20 cellular contexts compared by ENCODE assay signal in the genomic region with DNA sequence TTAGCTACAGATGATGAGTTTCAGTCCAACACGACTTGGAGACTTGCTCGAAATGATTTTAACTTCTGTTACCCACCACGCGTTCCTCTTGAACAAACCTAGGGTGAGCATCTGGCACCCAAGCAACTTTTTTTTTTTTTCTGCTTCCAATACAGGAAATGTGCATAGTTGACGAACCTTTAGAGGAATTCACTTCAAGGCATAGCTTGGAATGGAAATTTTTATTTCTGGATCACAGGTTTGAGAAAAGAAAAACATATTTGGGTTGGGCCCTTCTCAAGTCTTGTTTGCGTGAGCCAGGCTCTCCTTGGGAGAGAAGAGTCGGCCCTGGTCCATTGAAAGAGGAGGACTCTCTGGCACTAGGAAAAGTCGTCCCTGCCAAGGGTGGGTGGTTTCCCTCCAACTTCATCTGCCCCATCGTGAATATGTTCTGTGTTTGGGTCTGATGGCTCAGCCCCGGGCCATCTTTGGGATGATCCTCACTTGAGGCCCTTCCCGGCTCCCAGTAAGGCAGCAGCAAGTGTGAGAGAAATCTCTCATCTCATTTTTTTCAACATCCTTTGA.
"Had no signal": no experiment of that assay in that cellular context is flagged by ENCODE, and none has a peak within 500 bp of the region (broad histone marks: within the 10 kb centered on the region; RNA-seq: fewer than 3 reads in every experiment).

No MANE protein-coding gene starts in this region.

- H3K9me3 Mint-ChIP-seq: activated naive CD8-positive, alpha-beta T cell treated with anti-CD3 and anti-CD28 coated beads, Interleukin-2, amount 50 U/mL, for 24 hours; brain; natural killer cell treated with Interleukin-12 subunit alpha and Interleukin-12 subunit beta and Interleukin-15 and Interleukin-18, amount 100 ng/mL, for 72 hours; stimulated activated memory B cell treated with anti-CD40 and anti-IgM and Interleukin-4, amounts not matched to agents 10 μg/mL and 1 μg/mL and 100 μg/mL, for 72 hours had no signal

- H3K4me3 ChIP-seq: prostate gland had no signal

- ATAC-seq: activated naive CD8-positive, alpha-beta T cell treated with anti-CD3 and anti-CD28 coated beads, Interleukin-2, amount 50 U/mL, for 24 hours; natural killer cell treated with Interleukin-12 subunit alpha and Interleukin-12 subunit beta and Interleukin-15 and Interleukin-18, amount 100 ng/mL, for 72 hours; stimulated activated memory B cell treated with anti-CD40 and anti-IgM and Interleukin-4, amounts not matched to agents 10 μg/mL and 1 μg/mL and 100 μg/mL, for 72 hours had no signal

- H3K4me1 ChIP-seq: prostate gland had no signal

- H3K9me3 ChIP-seq: prostate gland had no signal

- H3K4me3 Mint-ChIP-seq: activated naive CD8-positive, alpha-beta T cell treated with anti-CD3 and anti-CD28 coated beads, Interleukin-2, amount 50 U/mL, for 24 hours; brain; natural killer cell treated with Interleukin-12 subunit alpha and Interleukin-12 subunit beta and Interleukin-15 and Interleukin-18, amount 100 ng/mL, for 72 hours; stimulated activated memory B cell treated with anti-CD40 and anti-IgM and Interleukin-4, amounts not matched to agents 10 μg/mL and 1 μg/mL and 100 μg/mL, for 72 hours had no signal

- H3K27ac ChIP-seq: prostate gland had no signal

- H3K27ac Mint-ChIP-seq: activated naive CD8-positive, alpha-beta T cell treated with anti-CD3 and anti-CD28 coated beads, Interleukin-2, amount 50 U/mL, for 24 hours; brain; natural killer cell treated with Interleukin-12 subunit alpha and Interleukin-12 subunit beta and Interleukin-15 and Interleukin-18, amount 100 ng/mL, for 72 hours; stimulated activated memory B cell treated with anti-CD40 and anti-IgM and Interleukin-4, amounts not matched to agents 10 μg/mL and 1 μg/mL and 100 μg/mL, for 72 hours had no signal

- DNase-seq: activated CD4-positive, alpha-beta T cell treated with anti-CD3 and anti-CD28 coated beads for 4 hours; activated CD4-positive, alpha-beta T cell treated with anti-CD3 and anti-CD28 coated beads, Interleukin-2, amount 50 U/mL, for 48 hours; activated CD4-positive, CD25-positive, alpha-beta regulatory T cell; activated CD8-positive, alpha-beta memory T cell treated with anti-CD3 and anti-CD28 coated beads, Interleukin-2, amount 50 U/mL, for 48 hours; activated naive CD4-positive, alpha-beta T cell treated with anti-CD3 and anti-CD28 coated beads, Interleukin-2, amount 50 U/mL, for 16 hours; activated naive CD8-positive, alpha-beta T cell treated with anti-CD3 and anti-CD28 coated beads, Interleukin-2, amount 50 U/mL, for 24 hours; activated T-cell treated with anti-CD3 and anti-CD28 coated beads, Interleukin-2, amount 50 U/mL, for 48 hours; dermis blood vessel endothelial cell; effector CD8-positive, alpha-beta T cell; erythroblast; foreskin melanocyte; glutamatergic neuron; hippocampal formation; small intestine; stimulated activated CD4-positive, alpha-beta T cell treated with anti-CD3 and anti-CD28 coated beads, Interleukin-15, amount 100 ng/mL, for 24 hours; T1000 had no signal

- H3K4me1 Mint-ChIP-seq: activated naive CD8-positive, alpha-beta T cell treated with anti-CD3 and anti-CD28 coated beads, Interleukin-2, amount 50 U/mL, for 24 hours; stimulated activated memory B cell treated with anti-CD40 and anti-IgM and Interleukin-4, amounts not matched to agents 10 μg/mL and 1 μg/mL and 100 μg/mL, for 72 hours had no signal

- H3K27me3 Mint-ChIP-seq: activated naive CD8-positive, alpha-beta T cell treated with anti-CD3 and anti-CD28 coated beads, Interleukin-2, amount 50 U/mL, for 24 hours; natural killer cell treated with Interleukin-12 subunit alpha and Interleukin-12 subunit beta and Interleukin-15 and Interleukin-18, amount 100 ng/mL, for 72 hours had no signal

- H3K36me3 Mint-ChIP-seq: natural killer cell treated with Interleukin-12 subunit alpha and Interleukin-12 subunit beta and Interleukin-15 and Interleukin-18, amount 100 ng/mL, for 72 hours; stimulated activated memory B cell treated with anti-CD40 and anti-IgM and Interleukin-4, amounts not matched to agents 10 μg/mL and 1 μg/mL and 100 μg/mL, for 72 hours had no signal

- H3K36me3 ChIP-seq: prostate gland had no signal
